In the genomic region with DNA sequence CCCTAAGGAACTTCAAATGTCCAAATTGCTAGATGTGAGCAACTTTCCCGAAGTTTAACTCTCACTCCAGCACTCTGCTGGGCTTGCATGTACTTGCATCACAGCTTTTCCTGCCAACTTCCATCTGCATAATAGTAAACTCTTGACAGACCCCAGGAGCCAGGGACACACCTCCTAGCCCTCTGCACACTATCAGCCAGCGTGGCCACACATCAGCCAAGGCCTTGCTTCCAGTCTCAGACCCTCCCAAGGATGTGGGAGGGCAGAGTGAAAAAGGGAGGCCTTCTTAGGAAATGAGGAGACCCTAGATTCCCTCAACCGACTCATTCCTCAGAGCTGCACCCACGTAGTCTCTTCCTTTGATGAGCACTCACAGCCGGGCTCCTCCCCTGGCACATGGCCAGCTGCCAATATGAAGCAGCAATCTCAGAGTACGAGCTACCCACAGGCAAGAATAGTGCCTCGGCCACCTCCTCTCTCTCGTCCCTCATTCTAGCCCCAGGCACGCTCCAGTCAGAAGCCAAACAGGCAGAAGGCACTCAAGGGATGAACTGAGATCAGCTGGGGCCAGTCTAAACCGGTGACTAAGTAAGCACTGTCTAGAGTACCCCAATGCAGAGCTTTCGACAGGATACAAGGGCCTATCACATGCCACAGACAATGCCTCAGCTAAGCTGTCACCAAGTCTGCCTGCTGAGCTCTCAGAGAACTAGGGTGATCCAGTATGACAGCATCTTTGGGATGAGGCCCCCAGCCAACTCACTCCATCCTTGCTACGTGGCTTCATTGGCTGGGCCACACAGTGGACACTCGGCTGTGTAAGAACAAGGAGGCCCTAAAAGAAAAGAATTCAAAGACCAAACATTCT, we compare ENCODE assay signal across 1 cellular context.
TF ChIP-seq lines count a peak whose summit lies in the region.

No MANE protein-coding gene starts in this region.

TF ChIP-seq in IMR-90, 13 proteins besides CTCF, POLR2A, EP300 and RAD21:
- TF ChIP-seq, protein P1, sequence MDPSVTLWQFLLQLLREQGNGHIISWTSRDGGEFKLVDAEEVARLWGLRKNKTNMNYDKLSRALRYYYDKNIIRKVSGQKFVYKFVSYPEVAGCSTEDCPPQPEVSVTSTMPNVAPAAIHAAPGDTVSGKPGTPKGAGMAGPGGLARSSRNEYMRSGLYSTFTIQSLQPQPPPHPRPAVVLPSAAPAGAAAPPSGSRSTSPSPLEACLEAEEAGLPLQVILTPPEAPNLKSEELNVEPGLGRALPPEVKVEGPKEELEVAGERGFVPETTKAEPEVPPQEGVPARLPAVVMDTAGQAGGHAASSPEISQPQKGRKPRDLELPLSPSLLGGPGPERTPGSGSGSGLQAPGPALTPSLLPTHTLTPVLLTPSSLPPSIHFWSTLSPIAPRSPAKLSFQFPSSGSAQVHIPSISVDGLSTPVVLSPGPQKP (IDR thresholded peaks at IDR 0.05; ENCODE audit: borderline replicate concordance, low read depth, low read length): no peak
- peak; percentile 74 for TF ChIP-seq CEBPB (IDR thresholded peaks at IDR 0.05; ENCODE audit: low read depth, low read length)
- 0 out of 2 replicates have a peak, but pooled peaks have one; percentile 42 for TF ChIP-seq MXI1 (IDR thresholded peaks at IDR 0.05; ENCODE audit: borderline replicate concordance, low read depth, low read length)
- no peak for TF ChIP-seq RCOR1 (IDR thresholded peaks at IDR 0.05; ENCODE audit: insufficient replicate concordance, low read length)
- peak; percentile 66; the same call in 1 of the 2 replicates for TF ChIP-seq RFX5 (IDR thresholded peaks at IDR 0.05; ENCODE audit: low read depth, low read length)
- 0 out of 2 replicates have a peak, but pooled peaks have one; percentile 19 for TF ChIP-seq CHD1 (IDR thresholded peaks at IDR 0.05; ENCODE audit: low read depth, low read length)
- no peak for TF ChIP-seq SMC3 (IDR thresholded peaks at IDR 0.05; ENCODE audit: low read depth, low read length)
- no peak for TF ChIP-seq USF2 (IDR thresholded peaks at IDR 0.05; ENCODE audit: low read depth, low read length)
- TF ChIP-seq NFE2L2 (IDR thresholded peaks at IDR 0.05; ENCODE audit: low read depth, low read length): no peak
- no peak for TF ChIP-seq MAFK (IDR thresholded peaks at IDR 0.05; ENCODE audit: low read depth, low read length)
- 0 out of 2 replicates have a peak, but pooled peaks have one; percentile 38 for TF ChIP-seq BHLHE40 (IDR thresholded peaks at IDR 0.05; ENCODE audit: low read depth, low read length)
- TF ChIP-seq MAZ (IDR thresholded peaks at IDR 0.05; ENCODE audit: borderline replicate concordance, low read depth, low read length): peak; percentile 36; the same call in 1 of the 2 replicates
- peak; percentile 34; the same call in 1 of the 2 replicates for TF ChIP-seq FOS (IDR thresholded peaks at IDR 0.05; ENCODE audit: low read depth, low read length)
